ENCODE assay signal across 13 cellular contexts in the genomic region with DNA sequence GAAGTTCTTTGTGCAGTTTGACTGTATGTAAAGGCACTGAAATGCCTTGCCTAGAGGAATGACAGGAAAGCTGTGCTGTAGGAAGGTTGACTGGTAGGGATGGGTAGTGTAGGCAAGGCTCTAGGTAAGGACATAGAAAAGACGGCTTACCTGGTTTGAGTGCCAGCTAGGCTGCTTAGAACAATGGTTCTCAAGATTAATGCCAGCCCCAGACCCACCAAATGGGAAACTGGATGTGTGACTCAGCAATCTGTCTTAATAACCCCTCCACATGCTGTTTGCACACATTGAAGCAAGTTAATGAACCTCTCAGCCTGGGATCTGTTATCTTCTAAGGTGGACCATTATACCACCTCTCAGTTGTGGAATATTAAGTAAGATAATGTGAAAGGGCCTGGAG. TPM values are rescaled to one million over a fixed set of nuclear protein-coding genes. Genes with fewer than 3 reads are reported as not detected.
DNase-seq lines count a peak whose midpoint lies in the region; ATAC-seq, FAIRE-seq and TF ChIP-seq lines count a peak whose summit lies in the region.
"Had no signal": no experiment of that assay in that cellular context is flagged by ENCODE, and none has a peak within 500 bp of the region (broad histone marks: within the 10 kb centered on the region; RNA-seq: fewer than 3 reads in every experiment).

No MANE protein-coding gene starts in this region.

- no peak for TF ChIP-seq CTCF in upper lobe of right lung (IDR thresholded peaks at IDR 0.05)

- H3K9me3 ChIP-seq in BLaER1 = no peaks in the 10 kb centered on the region
- H3K9me3 ChIP-seq in mesenchymal stem cell (ENCODE audit: control insufficient read depth, low read length) = no peaks in the 10 kb centered on the region
- H3K9me3 ChIP-seq in upper lobe of right lung = no peaks in the 10 kb centered on the region
- H3K9me3 ChIP-seq: heart left ventricle, mucosa of descending colon had no signal

- TF ChIP-seq POLR2A in GM12892 (IDR thresholded peaks at IDR 0.05; ENCODE audit: low read depth, low read length) = 0 out of 2 replicates have a peak, but pooled peaks have one; percentile 31

- H2AK5ac ChIP-seq in mesenchymal stem cell (ENCODE audit: low read length, severe bottlenecking) = no peak overlapping the region

- H3K79me1 ChIP-seq in mesenchymal stem cell (replicated peaks; ENCODE audit: low read length, poor library complexity, severe bottlenecking) = no peaks in the 10 kb centered on the region

- no peak overlapping the region for H4K91ac ChIP-seq in mesenchymal stem cell (ENCODE audit: low read length)

- H3K27me3 ChIP-seq in BLaER1 (no peaks in the 10 kb centered on the region), mesenchymal stem cell (ENCODE audit: control insufficient read depth in 1 of 2, insufficient read depth in 1 of 2, low read length in 2 of 2) (no peaks in the 10 kb centered on the region), upper lobe of right lung (no peaks in the 10 kb centered on the region)
- H3K27me3 ChIP-seq: heart left ventricle had no signal

- no peak overlapping the region for H2BK5ac ChIP-seq in mesenchymal stem cell (ENCODE audit: low read depth, low read length, poor library complexity, severe bottlenecking)

- ATAC-seq in activated CD8-positive, alpha-beta T cell treated with anti-CD3 and anti-CD28 coated beads, Interleukin-2, amount 10 ng/mL, durations not matched to agents 7 days and 5 days = no peak
- ATAC-seq in upper lobe of right lung = no peak
- no peak for ATAC-seq in HG02884 (IDR thresholded peaks at IDR 0.05; ENCODE audit: unreplicated experiment)
- no peak for ATAC-seq in GM21717 (IDR thresholded peaks at IDR 0.05; ENCODE audit: unreplicated experiment)
- ATAC-seq: heart left ventricle, mucosa of descending colon had no signal

- peak overlapping the region; percentile 6 for H3K27ac Mint-ChIP-seq in activated CD8-positive, alpha-beta T cell treated with anti-CD3 and anti-CD28 coated beads, Interleukin-2, amount 10 ng/mL, durations not matched to agents 7 days and 5 days

- peaks cover 77% of the 10 kb centered on the region for H3K36me3 Mint-ChIP-seq in activated CD8-positive, alpha-beta T cell treated with anti-CD3 and anti-CD28 coated beads, Interleukin-2, amount 10 ng/mL, durations not matched to agents 7 days and 5 days (ENCODE audit: low read depth)

- WGBS in mesenchymal stem cell = 93% methylated on average over 1 of the region's 1 CpG

- H3K9ac ChIP-seq in BLaER1 (peak overlapping the region; percentile 98; the same call in 1 of the 2 replicates), mesenchymal stem cell (ENCODE audit: low read length) (peak overlapping the region; percentile 97)

- H3K4me3 Mint-ChIP-seq in activated CD8-positive, alpha-beta T cell treated with anti-CD3 and anti-CD28 coated beads, Interleukin-2, amount 10 ng/mL, durations not matched to agents 7 days and 5 days = peak overlapping the region; percentile 96

- H2BK120ac ChIP-seq in mesenchymal stem cell (ENCODE audit: low read depth, low read length) = no peak overlapping the region

- H3K4me1 ChIP-seq in BLaER1 (peaks cover 56% of the 10 kb centered on the region), mesenchymal stem cell (ENCODE audit: control insufficient read depth, insufficient read depth, low read depth, low read length) (peaks cover 16% of the 10 kb centered on the region), upper lobe of right lung (peaks cover 27% of the 10 kb centered on the region)

- intact Hi-C loops in upper lobe of right lung (cut with DNase I) = no loop called here

- H2BK15ac ChIP-seq in mesenchymal stem cell (ENCODE audit: low read depth, poor library complexity, severe bottlenecking) = no peak overlapping the region

- DNase-seq in GM12892 (ENCODE audit: insufficient read length) (no peak), mesenchymal stem cell (no peak), NOMO-1 (lab: John Stamatoyannopoulos, UW; ENCODE audit: unreplicated experiment in 2 of 2) (no peak), upper lobe of right lung (no peak)
- DNase-seq in activated CD8-positive, alpha-beta T cell treated with anti-CD3 and anti-CD28 coated beads, Interleukin-2, amount 10 ng/mL, durations not matched to agents 7 days and 5 days = no peak
- DNase-seq: DMS79 treated with DMSO at 0.1 percent for 48 hours, heart left ventricle, mucosa of descending colon, NCI-H1694 had no signal

- peak overlapping the region; percentile 84; the same call in 1 of the 2 replicates for H3K4me3 ChIP-seq in BLaER1
- H3K4me3 ChIP-seq in mesenchymal stem cell (ENCODE audit: insufficient read depth in 1 of 2, low read depth in 1 of 2, low read length in 2 of 2) = no peak overlapping the region
- no peak overlapping the region for H3K4me3 ChIP-seq in upper lobe of right lung
- H3K4me3 ChIP-seq: heart left ventricle, mucosa of descending colon had no signal

- H3K18ac ChIP-seq in mesenchymal stem cell (ENCODE audit: low read depth in 1 of 2, low read length in 2 of 2) = no peak overlapping the region

- peaks cover 86% of the 10 kb centered on the region for H4K20me1 ChIP-seq in BLaER1

- H3K4me2 ChIP-seq in BLaER1 (peak overlapping the region; percentile 86), mesenchymal stem cell (ENCODE audit: low read length, poor library complexity, severe bottlenecking) (no peak overlapping the region)

- no peak overlapping the region for H2AFZ ChIP-seq in mesenchymal stem cell (ENCODE audit: low read depth, low read length)

- CTCF ChIA-PET in activated CD8-positive, alpha-beta T cell treated with anti-CD3 and anti-CD28 coated beads, Interleukin-2, amount 10 ng/mL, durations not matched to agents 7 days and 5 days (lab: Charles Lee) = interaction anchor here (0.7 to 1.0 kb wide), 2 partner anchors 52 to 129 kb away, joined by 3 read pairs; partner anchors contain the start of gene ARRB1

- FAIRE-seq in GM12892 (lab: Jason Lieb, UNC) = no peak
- FAIRE-seq: colon had no signal

- no peak overlapping the region for H4K8ac ChIP-seq in mesenchymal stem cell (ENCODE audit: low read length)

- POLR2A ChIA-PET in activated CD8-positive, alpha-beta T cell treated with anti-CD3 and anti-CD28 coated beads, Interleukin-2, amount 10 ng/mL, durations not matched to agents 7 days and 5 days (lab: Charles Lee) = interaction anchor here (1.1 kb wide), 1 partner anchor 10 kb away, joined by 3 read pairs; no protein-coding TSS in a partner anchor

- H3K4me1 Mint-ChIP-seq in activated CD8-positive, alpha-beta T cell treated with anti-CD3 and anti-CD28 coated beads, Interleukin-2, amount 10 ng/mL, durations not matched to agents 7 days and 5 days (ENCODE audit: low read depth) = peaks cover 56% of the 10 kb centered on the region

- peaks cover 78% of the 10 kb centered on the region for H3K36me3 ChIP-seq in BLaER1
- H3K36me3 ChIP-seq in mesenchymal stem cell (ENCODE audit: control insufficient read depth in 1 of 2, insufficient read depth in 2 of 2, low read depth in 1 of 2, low read length in 2 of 2) = peaks cover 40 to 68% of the 10 kb centered on the region in 2 experiments
- H3K36me3 ChIP-seq in upper lobe of right lung = peaks cover 68% of the 10 kb centered on the region

- no peak overlapping the region for H3K23ac ChIP-seq in mesenchymal stem cell (ENCODE audit: low read length in 2 of 2)

- no peaks in the 10 kb centered on the region for H3K9me3 Mint-ChIP-seq in activated CD8-positive, alpha-beta T cell treated with anti-CD3 and anti-CD28 coated beads, Interleukin-2, amount 10 ng/mL, durations not matched to agents 7 days and 5 days (ENCODE audit: insufficient read depth)

- H3K14ac ChIP-seq in mesenchymal stem cell (ENCODE audit: low read length in 2 of 2) = no peak overlapping the region

- H3K4ac ChIP-seq in mesenchymal stem cell (ENCODE audit: low read depth in 1 of 2, low read length in 2 of 2) = no peak overlapping the region

- no peak overlapping the region for H2BK12ac ChIP-seq in mesenchymal stem cell (ENCODE audit: low read length in 2 of 2)

- H3K27ac ChIP-seq in BLaER1 = peak overlapping the region; percentile 11; the same call in 1 of the 2 replicates
- no peak overlapping the region for H3K27ac ChIP-seq in mesenchymal stem cell (ENCODE audit: low read length, poor library complexity, severe bottlenecking)
- H3K27ac ChIP-seq in upper lobe of right lung = no peak overlapping the region

- no peaks in the 10 kb centered on the region for H3K27me3 Mint-ChIP-seq in activated CD8-positive, alpha-beta T cell treated with anti-CD3 and anti-CD28 coated beads, Interleukin-2, amount 10 ng/mL, durations not matched to agents 7 days and 5 days (ENCODE audit: low read depth)

RNA-seq across cellular contexts. Expression of gene RPS3, which starts 3.7 kb away (rescaled TPM):
- 7,421 TPM for polyA plus RNA-seq in GM12892 (2012; ENCODE audit: missing spikeins)
- total RNA-seq in activated CD8-positive, alpha-beta T cell treated with anti-CD3 and anti-CD28 coated beads, Interleukin-2, amount 10 ng/mL, durations not matched to agents 7 days and 5 days = 1,000 to 10,000 TPM; 2,820 to 2,871 TPM
- 4,029 TPM for polyA plus RNA-seq in mesenchymal stem cell (2013, experiment 1 of 2)
- polyA plus RNA-seq in mesenchymal stem cell (2013, experiment 2 of 2) = 4,151 TPM
- 1,778 TPM for total RNA-seq in upper lobe of right lung

RNA-seq across cellular contexts. Expression of gene KLHL35, which starts 30.0 kb away (rescaled TPM):
- 0.87 TPM for polyA plus RNA-seq in GM12892 (2012; ENCODE audit: missing spikeins)
- total RNA-seq in activated CD8-positive, alpha-beta T cell treated with anti-CD3 and anti-CD28 coated beads, Interleukin-2, amount 10 ng/mL, durations not matched to agents 7 days and 5 days = under 1 TPM; 0.26 to 0.31 TPM
- 0.26 TPM for polyA plus RNA-seq in mesenchymal stem cell (2013, experiment 1 of 2)
- 0.34 TPM for polyA plus RNA-seq in mesenchymal stem cell (2013, experiment 2 of 2)
- total RNA-seq in upper lobe of right lung = 3.4 TPM

RNA-seq across cellular contexts. Expression of gene ARRB1, which starts 51.6 kb away (rescaled TPM):
- 2.1 TPM for polyA plus RNA-seq in GM12892 (2012; ENCODE audit: missing spikeins)
- total RNA-seq in activated CD8-positive, alpha-beta T cell treated with anti-CD3 and anti-CD28 coated beads, Interleukin-2, amount 10 ng/mL, durations not matched to agents 7 days and 5 days = 10 to 100 TPM; 69.4 to 82.6 TPM
- polyA plus RNA-seq in mesenchymal stem cell (2013, experiment 1 of 2) = 65.2 TPM
- polyA plus RNA-seq in mesenchymal stem cell (2013, experiment 2 of 2) = 64.4 TPM
- total RNA-seq in upper lobe of right lung = 188 TPM
